In genomic region chr14:70086685-70087379, GRCh38 we compare ENCODE assay signal across 8 cellular contexts.
DNase-seq lines count a peak whose midpoint lies in the region; ATAC-seq and TF ChIP-seq lines count a peak whose summit lies in the region.

No MANE protein-coding gene starts in this region.

- no peaks in the 10 kb centered on the region for H3K9me3 ChIP-seq in mucosa of descending colon

- intact Hi-C loops in mucosa of descending colon (cut with DNase I, micrococcal nuclease): no loop called here

- H3K4me1 ChIP-seq in mucosa of descending colon (ENCODE audit: low read depth): no peaks in the 10 kb centered on the region

- peak; percentile 46 for TF ChIP-seq CTCF in GM12865 (IDR thresholded peaks at IDR 0.05; ENCODE audit: insufficient read depth, low read depth, low read length, missing control alignments)
- peak; percentile 61 for TF ChIP-seq CTCF in cardiac fibroblast (IDR thresholded peaks at IDR 0.05; ENCODE audit: low read depth, low read length)
- TF ChIP-seq CTCF in mucosa of descending colon (IDR thresholded peaks at IDR 0.05): peak; percentile 7

- H3K36me3 ChIP-seq in mucosa of descending colon (ENCODE audit: low read depth): no peaks in the 10 kb centered on the region

- H3K4me3 ChIP-seq in GM12865 (ENCODE audit: low read depth, low read length): no peak overlapping the region
- no peak overlapping the region for H3K4me3 ChIP-seq in cardiac fibroblast (replicated peaks in 1 of 2; ENCODE audit: low read depth in 2 of 2, low read length in 2 of 2)
- H3K4me3 ChIP-seq in mucosa of descending colon: no peak overlapping the region

- DNase-seq in AG08396 (ENCODE audit: low spot score) (peak; percentile 24), GM12865 (ENCODE audit: low read depth) (peak; percentile 49), NCI-H345 treated with DMSO at 0.1 percent for 48 hours (lab: John Stamatoyannopoulos, UW; ENCODE audit: unreplicated experiment) (peak; percentile 30), cardiac fibroblast (ENCODE audit: low read depth in 2 of 2) (peak; percentile 62 to 68), mucosa of descending colon (peak in 2 of 3 donors; percentile 36 to 70), activated gamma-delta T cell treated with Interleukin-2 at 50 U/mL for 16 hours (no peak)

- ATAC-seq in mucosa of descending colon (peak; percentile 54), GM21381 (IDR thresholded peaks at IDR 0.05; ENCODE audit: unreplicated experiment) (no peak), HG02759 (IDR thresholded peaks at IDR 0.05; ENCODE audit: unreplicated experiment) (no peak)

Comparison
In these comparisons a context has a peak if more than half of its experiments do, and no peak if none do; other contexts are left out.
1. CTCF ChIP-seq: peak in every context shown above with its lines; median percentile 61 in cardiac fibroblast; 46 in GM12865; 7 in mucosa of descending colon.